ENCODE assay signal across 12 cellular contexts in genomic region chr3:58043933-58044332, GRCh38. TPM values are rescaled to one million over a fixed set of nuclear protein-coding genes. Genes with fewer than 3 reads are reported as not detected.
A peak's percentile ranks its signal among the peaks of the same experiment; 100 is the strongest.
DNase-seq lines count a peak whose midpoint lies in the region; ATAC-seq and TF ChIP-seq lines count a peak whose summit lies in the region.
"Had no signal": no experiment of that assay in that cellular context is flagged by ENCODE, and none has a peak within 500 bp of the region (broad histone marks: within the 10 kb centered on the region; RNA-seq: fewer than 3 reads in every experiment).

No MANE protein-coding gene starts in this region.

- no peak overlapping the region for H3K4ac ChIP-seq in mesendoderm (ENCODE audit: low read depth, low read length)

- H2AK5ac ChIP-seq in mesendoderm (ENCODE audit: low read length): no peak overlapping the region

- H3K27me3 ChIP-seq in mammary epithelial cell (ENCODE audit: insufficient read depth, low read length): no peaks in the 10 kb centered on the region
- no peaks in the 10 kb centered on the region for H3K27me3 ChIP-seq in mesendoderm (ENCODE audit: insufficient read depth, low read length, poor library complexity)
- H3K27me3 ChIP-seq in uterus: no peaks in the 10 kb centered on the region

- H3K9ac ChIP-seq in mammary epithelial cell (ENCODE audit: insufficient read depth, low read length): no peak overlapping the region
- no peak overlapping the region for H3K9ac ChIP-seq in mesendoderm (ENCODE audit: low read length)

- no peak for ATAC-seq in left lobe of liver
- ATAC-seq: stimulated activated memory B cell treated with anti-CD40 and anti-IgM and Interleukin-4, amounts not matched to agents 10 μg/mL and 1 μg/mL and 100 μg/mL, for 72 hours had no signal

- intact Hi-C loops in MCF 10A (cut with micrococcal nuclease) (no loop called here), mammary epithelial cell (cut with micrococcal nuclease) (no loop called here), uterus (cut with DNase I; ENCODE audit: low total_unique reads) (no loop called here)

- H3K79me2 ChIP-seq in mammary epithelial cell (ENCODE audit: insufficient read depth, low read length) (peaks cover 100% of the 10 kb centered on the region), mesendoderm (ENCODE audit: control insufficient read depth, insufficient read depth, low read length) (peaks cover 55% of the 10 kb centered on the region)

- H3K36me3 ChIP-seq in mammary epithelial cell (ENCODE audit: insufficient read depth, low read length) (peaks cover 11% of the 10 kb centered on the region), mesendoderm (ENCODE audit: control insufficient read depth, insufficient read depth, low read length) (no peaks in the 10 kb centered on the region), uterus (no peaks in the 10 kb centered on the region)

- CTCF ChIA-PET in MCF 10A (lab: Yijun Ruan, JAX) (interaction anchor here (1.2 kb wide), 1 partner anchor 16 kb away, joined by 3 read pairs; no protein-coding TSS in a partner anchor), mammary epithelial cell (lab: Charles Lee; ENCODE audit: low non-redundant PET) (no interaction called here)

- H2BK120ac ChIP-seq in mesendoderm (ENCODE audit: low read depth, low read length): no peak overlapping the region

- H3K4me3 ChIP-seq in mammary epithelial cell (replicated peaks in 1 of 3; ENCODE audit: insufficient read depth in 1 of 3, low read depth in 2 of 3, low read length in 3 of 3) (no peak overlapping the region), coronary artery (no peak overlapping the region), mesendoderm (ENCODE audit: low read length) (no peak overlapping the region), uterus (no peak overlapping the region)

- H4K5ac ChIP-seq in mesendoderm (ENCODE audit: low read length): no peak overlapping the region

- no peak overlapping the region for H2BK15ac ChIP-seq in mesendoderm (replicated peaks; ENCODE audit: low read depth)

- H4K20me1 ChIP-seq in mammary epithelial cell (ENCODE audit: insufficient read depth, low read length): peaks cover 42% of the 10 kb centered on the region

- peaks cover 55% of the 10 kb centered on the region for H3K4me1 Mint-ChIP-seq in MCF 10A (ENCODE audit: insufficient read depth, unreplicated experiment)

- no peak overlapping the region for H2BK5ac ChIP-seq in mesendoderm (ENCODE audit: low read length)

- H3K27ac Mint-ChIP-seq in MCF 10A (ENCODE audit: low read depth, unreplicated experiment): peak overlapping the region; percentile 82
- H3K27ac Mint-ChIP-seq: stimulated activated memory B cell treated with anti-CD40 and anti-IgM and Interleukin-4, amounts not matched to agents 10 μg/mL and 1 μg/mL and 100 μg/mL, for 72 hours had no signal

- H3K4me1 ChIP-seq in mammary epithelial cell (ENCODE audit: insufficient read depth, low read length) (peaks cover 65% of the 10 kb centered on the region), mesendoderm (ENCODE audit: control insufficient read depth, low read depth, low read length) (peaks cover 32% of the 10 kb centered on the region), uterus (no peaks in the 10 kb centered on the region)

- H3K4me2 ChIP-seq in mammary epithelial cell (ENCODE audit: insufficient read depth, low read depth, low read length) (no peak overlapping the region), mesendoderm (ENCODE audit: low read length) (no peak overlapping the region)

- H3K9me3 ChIP-seq in mammary epithelial cell (replicated peaks; ENCODE audit: insufficient read depth, low read length) (no peaks in the 10 kb centered on the region), uterus (no peaks in the 10 kb centered on the region)

- WGBS in mammary epithelial cell (ENCODE audit: low coverage, missing lambda C conversion rate): 96% methylated on average over 4 of the region's 4 CpGs
- no CpG with 5 or more reads among the region's 4 CpGs for whole genome bisulfite sequencing in mesendoderm (ENCODE audit: extremely low coverage, insufficient coverage, low lambda C conversion rate)

- H3K4me3 Mint-ChIP-seq in MCF 10A (ENCODE audit: unreplicated experiment): no peak overlapping the region
- H3K4me3 Mint-ChIP-seq: naive B cell; stimulated activated memory B cell treated with anti-CD40 and anti-IgM and Interleukin-4, amounts not matched to agents 10 μg/mL and 1 μg/mL and 100 μg/mL, for 72 hours had no signal

- no peak overlapping the region for H3K23ac ChIP-seq in mesendoderm (ENCODE audit: low read length)

- H3K27me3 Mint-ChIP-seq in MCF 10A (ENCODE audit: insufficient read depth, unreplicated experiment): no peaks in the 10 kb centered on the region
- H3K27me3 Mint-ChIP-seq: naive B cell; stimulated activated memory B cell treated with anti-CD40 and anti-IgM and Interleukin-4, amounts not matched to agents 10 μg/mL and 1 μg/mL and 100 μg/mL, for 72 hours had no signal

- H3K56ac ChIP-seq in mesendoderm (ENCODE audit: low read length): peak overlapping the region; percentile 52

- H3K9me3 Mint-ChIP-seq in MCF 10A (ENCODE audit: unreplicated experiment): no peaks in the 10 kb centered on the region
- H3K9me3 Mint-ChIP-seq: naive B cell; stimulated activated memory B cell treated with anti-CD40 and anti-IgM and Interleukin-4, amounts not matched to agents 10 μg/mL and 1 μg/mL and 100 μg/mL, for 72 hours had no signal

- dilution Hi-C loops in mammary epithelial cell (cut with HindIII; ENCODE audit: low sequenced_read_pairs): loop anchor here (25.0 kb wide), 1 partner anchor 107 kb away; no protein-coding TSS in a partner anchor

- POLR2A ChIA-PET in MCF 10A (lab: Yijun Ruan, JAX): interaction anchor here (0.8 to 2.9 kb wide), 7 partner anchors 9 to 488 kb away, joined by 3 to 11 read pairs (median 3); partner anchors contain the start of genes FLNB and PDE12

- BruUV-seq in MCF 10A (replicated peaks; lab: Mats Ljungman, UMichigan) (no TSS peak), mammary epithelial cell (replicated peaks; lab: Mats Ljungman, UMichigan) (no TSS peak)

- TF ChIP-seq POLR2A in uterus (IDR thresholded peaks at IDR 0.05): no peak

- H2AFZ ChIP-seq in mammary epithelial cell (ENCODE audit: low read depth, low read length): no peak overlapping the region

- peaks cover 26% of the 10 kb centered on the region for H3K79me1 ChIP-seq in mesendoderm (ENCODE audit: low read length)

- H3K18ac ChIP-seq in mesendoderm (ENCODE audit: low read length): peak overlapping the region; percentile 25

- DNase-seq in MCF 10A (ENCODE audit: unreplicated experiment): no peak
- DNase-seq in mammary epithelial cell: no peak
- DNase-seq in coronary artery (ENCODE audit: low spot score): no peak
- DNase-seq in mesendoderm: no peak
- DNase-seq in uterus: no peak
- no peak for DNase-seq in SHP77 (lab: John Stamatoyannopoulos, UW)
- DNase-seq in H4 (ENCODE audit: low spot score): no peak
- DNase-seq in left lobe of liver (ENCODE audit: low spot score): no peak
- DNase-seq: amniotic stem cell, naive B cell, NCI-H1436 treated with DMSO at 0.1 percent for 48 hours had no signal

- H4K8ac ChIP-seq in mesendoderm (ENCODE audit: low read depth, low read length): no peak overlapping the region

- H3K27ac ChIP-seq in mammary epithelial cell (ENCODE audit: insufficient read depth, low read depth, low read length) (no peak overlapping the region), coronary artery (peak overlapping the region; percentile 25 to 74), mesendoderm (ENCODE audit: low read depth, low read length) (no peak overlapping the region), uterus (peak overlapping the region; percentile 46 to 65)

- in situ Hi-C loops in mammary epithelial cell (cut with MboI; ENCODE audit: low sequenced_read_pairs in 2 of 2): no loop called here

- H3K36me3 Mint-ChIP-seq in MCF 10A (ENCODE audit: insufficient read depth, unreplicated experiment): peaks cover 7% of the 10 kb centered on the region
- H3K36me3 Mint-ChIP-seq: naive B cell; stimulated activated memory B cell treated with anti-CD40 and anti-IgM and Interleukin-4, amounts not matched to agents 10 μg/mL and 1 μg/mL and 100 μg/mL, for 72 hours had no signal

- no peak for TF ChIP-seq CTCF in MCF 10A (IDR thresholded peaks at IDR 0.05; ENCODE audit: unreplicated experiment)
- no peak for TF ChIP-seq CTCF in mammary epithelial cell (conservative IDR thresholded peaks at IDR 0.05 in 1 of 2, IDR thresholded peaks at IDR 0.05 in 1 of 2; ENCODE audit: extremely low read depth in 1 of 2, insufficient read depth in 1 of 2, low read depth in 1 of 2, low read length in 2 of 2)
- no peak for TF ChIP-seq CTCF in coronary artery (IDR thresholded peaks at IDR 0.05)
- no peak for TF ChIP-seq CTCF in uterus (IDR thresholded peaks at IDR 0.05)

RNA-seq across cellular contexts. Expression of gene FLNB, which starts 35.7 kb away (rescaled TPM):
- total RNA-seq in MCF 10A (2022): 580 and 593 TPM in 2 replicates
- total RNA-seq in mammary epithelial cell: 1,000 to 10,000 TPM in 1 of 2 donors, 100 to 1,000 TPM in 1; 930 to 1,038 TPM
- polyA plus RNA-seq in mammary epithelial cell: 415 TPM
- 1,694 TPM for polyA minus RNA-seq in mammary epithelial cell
- 26.8 TPM for polyA plus RNA-seq in mesendoderm (2013, experiment 1 of 2)
- 26.5 TPM for polyA plus RNA-seq in mesendoderm (2013, experiment 2 of 2)
- total RNA-seq in uterus: 100 to 1,000 TPM in 3 of 4 donors, 10 to 100 TPM in 1; 52.4 to 283 (median 148) TPM
- total RNA-seq in H4 (2014; rRNA removed; shearing (Covaris generic)): 47.2 and 57.1 TPM in 2 replicates
- total RNA-seq in left lobe of liver: 52.8 TPM

Comparison
In these comparisons a context has a peak if more than half of its experiments do, and no peak if none do; other contexts are left out.
1. H3K27ac ChIP-seq: peak in coronary artery (2 of 2) and uterus (2 of 2); none in mammary epithelial cell (single experiment) and mesendoderm (single experiment).